In genomic region chr19:44807162-44807561, GRCh38 we compare ENCODE assay signal across 1 cellular context.
TF ChIP-seq lines count a peak whose summit lies in the region.

No MANE protein-coding gene starts in this region.

TF ChIP-seq in IMR-90, 13 proteins besides CTCF, POLR2A, EP300 and RAD21 (continued from another document):
- TF ChIP-seq ELK1 (IDR thresholded peaks at IDR 0.05; ENCODE audit: borderline replicate concordance, low read depth, low read length) (no peak), MAFK (IDR thresholded peaks at IDR 0.05; ENCODE audit: low read depth, low read length) (no peak), SMC3 (IDR thresholded peaks at IDR 0.05; ENCODE audit: low read depth, low read length) (no peak)
TF ChIP-seq in IMR-90: peak in this region for 0.
